24 cellular contexts compared by ENCODE assay signal in the genomic region with DNA sequence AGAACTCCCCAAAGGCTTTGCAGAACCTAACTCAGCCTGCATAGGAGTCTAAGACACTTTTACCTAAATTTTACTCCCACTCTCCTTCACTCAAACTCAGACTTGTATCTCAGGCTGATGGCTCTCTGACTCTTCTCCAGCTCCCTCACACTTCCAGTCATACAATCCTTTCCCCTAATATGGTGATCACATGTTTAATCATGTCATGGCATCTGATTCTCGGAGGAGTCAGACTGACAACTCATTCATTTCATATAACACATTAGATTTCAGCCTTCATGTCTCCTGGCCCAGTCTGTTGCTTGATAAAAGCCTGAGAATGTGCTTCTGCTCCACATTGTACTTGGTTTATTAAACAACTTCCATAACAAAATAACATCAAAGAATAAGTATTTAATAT.
"Had no signal": no experiment of that assay in that cellular context is flagged by ENCODE, and none has a peak within 500 bp of the region (broad histone marks: within the 10 kb centered on the region; RNA-seq: fewer than 3 reads in every experiment).

No MANE protein-coding gene starts in this region.

- DNase-seq: colonic mucosa; effector CD8-positive, alpha-beta T cell; endodermal cell; erythroblast; foreskin melanocyte; glutamatergic neuron; heart right ventricle; hippocampal formation; islet precursor cell; left ventricle myocardium superior; lower lobe of right lung; mesenchymal stem cell; mucosa of descending colon; naive B cell; pancreas; right lobe of liver; small intestine; stimulated activated CD4-positive, alpha-beta T cell treated with anti-CD3 and anti-CD28 coated beads, Interleukin-15, amount 100 ng/mL, for 24 hours; stimulated activated CD4-positive, alpha-beta T cell treated with anti-CD3 and anti-CD28 coated beads, Interleukin-2, amount 100 ng/mL, for 48 hours; stimulated activated naive B cell treated with anti-CD40 and anti-IgM and Interleukin-4, amounts not matched to agents 10 μg/mL and 1 μg/mL and 100 μg/mL, for 72 hours; upper lobe of left lung had no signal

- H3K27me3 ChIP-seq: colonic mucosa, heart right ventricle, neutrophil, right lobe of liver, tibial nerve, upper lobe of left lung had no signal

- H3K9me3 ChIP-seq: colonic mucosa, lower lobe of right lung, mucosa of descending colon, neutrophil, pancreas, right lobe of liver, thoracic aorta, upper lobe of left lung had no signal

- H3K27ac ChIP-seq: colonic mucosa, heart right ventricle, lower lobe of right lung, neutrophil, pancreas, right lobe of liver, thoracic aorta, tibial nerve, upper lobe of left lung had no signal

- H3K4me1 ChIP-seq: colonic mucosa, heart right ventricle, lower lobe of right lung, pancreas, right lobe of liver, tibial nerve, upper lobe of left lung had no signal

- H3K4me3 ChIP-seq: colonic mucosa, heart right ventricle, lower lobe of right lung, mucosa of descending colon, pancreas, right lobe of liver, thoracic aorta, tibial nerve, upper lobe of left lung had no signal

- H3K36me3 ChIP-seq: colonic mucosa, heart right ventricle, lower lobe of right lung, neutrophil, pancreas, right lobe of liver, thoracic aorta, tibial nerve, upper lobe of left lung had no signal
